In genomic region chr22:25054943-25055511, GRCh38 we compare ENCODE assay signal across 12 cellular contexts.
DNase-seq lines count a peak whose midpoint lies in the region; ATAC-seq, FAIRE-seq and TF ChIP-seq lines count a peak whose summit lies in the region.
"Had no signal": no experiment of that assay in that cellular context is flagged by ENCODE, and none has a peak within 500 bp of the region (broad histone marks: within the 10 kb centered on the region; RNA-seq: fewer than 3 reads in every experiment).

No MANE protein-coding gene starts in this region.

- H3K4me3 ChIP-seq in GM12878 (no peak overlapping the region), esophagus squamous epithelium (no peak overlapping the region)

- RAD21 ChIA-PET in GM12878 (lab: Charles Lee; ENCODE audit: unreplicated experiment), result interaction anchor here (1.4 kb wide), 1 partner anchor 114 kb away, joined by 5 read pairs; no protein-coding TSS in a partner anchor

- intact Hi-C loops in GM12878 (cut with micrococcal nuclease; ENCODE audit: unreplicated experiment), result no loop called here
- intact Hi-C loops in esophagus squamous epithelium (cut with DNase I), result no loop called here

- TF ChIP-seq RAD21 in GM12878 (IDR thresholded peaks at IDR 0.05; ENCODE audit: insufficient read depth, low read depth, low read length), result no peak

- BruUV-seq in GM12878 (replicated peaks; lab: Mats Ljungman, UMichigan), result no TSS peak

- H3K9me3 Mint-ChIP-seq in glutamatergic neuron (ENCODE audit: unreplicated experiment), result no peaks in the 10 kb centered on the region

- in situ Hi-C loops in GM12878 (cut with MboI), result loop anchor here (5.0 kb wide), 1 partner anchor 108 kb away; the partner anchor contains the start of gene LHFPL7

- no peak overlapping the region for H3K9ac ChIP-seq in GM12878 (ENCODE audit: control insufficient read depth, insufficient read depth, low read length)
- H3K9ac ChIP-seq: SK-N-SH had no signal

- WGBS in GM12878 (ENCODE audit: insufficient coverage, insufficient replicate concordance, low lambda C conversion rate, missing lambda C conversion rate), result 8% methylated on average over 9 of the region's 9 CpGs
- WGBS in esophagus squamous epithelium, 2 donors, result 68 to 79% methylated on average over 2 to 8 of the region's 9 CpGs

- H3K9me3 ChIP-seq in GM12878 (replicated peaks; ENCODE audit: control insufficient read depth, insufficient read depth, low read length) (peaks cover 4% of the 10 kb centered on the region; the same call in 1 of the 3 replicates), esophagus squamous epithelium (peaks cover 0 to 10% (median 6%) of the 10 kb centered on the region in 3 donors)
- H3K9me3 ChIP-seq: SK-N-SH had no signal

- H3K4me2 ChIP-seq in GM12878 (ENCODE audit: control insufficient read depth, insufficient read depth), result no peak overlapping the region
- H3K4me2 ChIP-seq: SK-N-SH had no signal

- H2AFZ ChIP-seq in GM12878 (ENCODE audit: control insufficient read depth, low read depth, low read length), result no peak overlapping the region

- FAIRE-seq in GM12878 (lab: Jason Lieb, UNC), result no peak
- no peak for FAIRE-seq in D721Med (lab: Jason Lieb, UNC)

- no peaks in the 10 kb centered on the region for H3K4me1 Mint-ChIP-seq in glutamatergic neuron (ENCODE audit: low read depth, unreplicated experiment)
- H3K4me1 Mint-ChIP-seq: endodermal cell had no signal

- no peaks in the 10 kb centered on the region for H3K36me3 Mint-ChIP-seq in glutamatergic neuron (ENCODE audit: unreplicated experiment)

- TF ChIP-seq POLR2A in GM12878 (IDR thresholded peaks at IDR 0.05; ENCODE audit: low read depth, low read length) (no peak), esophagus squamous epithelium (IDR thresholded peaks at IDR 0.05) (no peak)

- H3K4me3 Mint-ChIP-seq in glutamatergic neuron (ENCODE audit: unreplicated experiment), result no peak overlapping the region
- H3K4me3 Mint-ChIP-seq: endodermal cell, naive B cell had no signal

- CTCF ChIA-PET in RWPE1 (lab: Yijun Ruan, JAX) (no interaction called here), GM12878 (lab: Yijun Ruan, JAX) (interaction anchor here (1.2 to 6.2 kb wide), 8 partner anchors 16 to 205 kb away, joined by 3 to 53 read pairs (median 4); no protein-coding TSS in a partner anchor)

- H3K79me2 ChIP-seq in GM12878 (ENCODE audit: control insufficient read depth, insufficient read depth, low read length), result no peaks in the 10 kb centered on the region

- TF ChIP-seq EP300 in GM12878 (IDR thresholded peaks at IDR 0.05; ENCODE audit: borderline replicate concordance in 1 of 2, control insufficient read depth in 1 of 2, low read depth in 2 of 2, low read length in 2 of 2), result no peak

- DNase-seq in Daoy (ENCODE audit: low read depth) (peak; percentile 55), RWPE1 (ENCODE audit: low spot score) (no peak), GM12878 (ENCODE audit: low read depth, low spot score) (no peak), renal cortical epithelial cell (ENCODE audit: low read depth) (peak; percentile 16), glutamatergic neuron (no peak), D721Med (ENCODE audit: insufficient read length, low spot score) (no peak), esophagus squamous epithelium (lab: John Stamatoyannopoulos, UW) (no peak)
- DNase-seq: DMS 273 treated with DMSO at 0.1 percent for 48 hours, endodermal cell, naive B cell, SK-N-SH had no signal

- no peaks in the 10 kb centered on the region for H4K20me1 ChIP-seq in GM12878 (ENCODE audit: control insufficient read depth, insufficient read depth)

- TF ChIP-seq CTCF in RWPE1 (conservative IDR thresholded peaks at IDR 0.05; ENCODE audit: low read depth), result no peak
- TF ChIP-seq CTCF in GM12878 (IDR thresholded peaks at IDR 0.05 in 2 of 3, conservative IDR thresholded peaks at IDR 0.05 in 1 of 3; ENCODE audit: control insufficient read depth in 2 of 3, extremely low read depth in 1 of 3, insufficient read depth in 1 of 3, low read depth in 3 of 3, low read length in 3 of 3), result no peak
- no peak for TF ChIP-seq CTCF in glutamatergic neuron (IDR thresholded peaks at IDR 0.05; ENCODE audit: partially characterized antibody, unreplicated experiment)
- TF ChIP-seq CTCF in D721Med (IDR thresholded peaks at IDR 0.05; ENCODE audit: insufficient read depth, missing control alignments), result no peak
- TF ChIP-seq CTCF in esophagus squamous epithelium (IDR thresholded peaks at IDR 0.05), result no peak

- SMC1A ChIA-PET in GM12878 (lab: Charles Lee; ENCODE audit: uncharacterized antibody, unreplicated experiment), result interaction anchor here (0.6 to 1.5 kb wide), 4 partner anchors 14 to 127 kb away, joined by 3 to 7 read pairs (median 3); no protein-coding TSS in a partner anchor

- no peaks in the 10 kb centered on the region; a peak in 1 of 4 replicates for H3K27me3 ChIP-seq in GM12878 (replicated peaks in 1 of 2; ENCODE audit: control insufficient read depth in 2 of 2, insufficient read depth in 2 of 2, low read length in 1 of 2)
- H3K27me3 ChIP-seq in esophagus squamous epithelium, result no peaks in the 10 kb centered on the region

- ATAC-seq in GM12878 (peak; percentile 59), HG02798 (IDR thresholded peaks at IDR 0.05; ENCODE audit: poor library complexity, unreplicated experiment) (no peak)

- H3K27ac Mint-ChIP-seq in glutamatergic neuron (ENCODE audit: unreplicated experiment), result no peak overlapping the region
- H3K27ac Mint-ChIP-seq: endodermal cell, naive B cell had no signal

- H3K27ac ChIP-seq in RWPE1 (peak overlapping the region; percentile 53), GM12878 (ENCODE audit: control insufficient read depth, insufficient read depth) (no peak overlapping the region), esophagus squamous epithelium (no peak overlapping the region)

- H3K36me3 ChIP-seq in GM12878 (ENCODE audit: control insufficient read depth in 2 of 2, insufficient read depth in 2 of 2, low read length in 1 of 2) (no peaks in the 10 kb centered on the region), esophagus squamous epithelium (peaks cover 0 to 57% (median 0%) of the 10 kb centered on the region in 3 donors)

- H3K4me1 ChIP-seq in GM12878 (ENCODE audit: control insufficient read depth, insufficient read depth, low read length) (no peaks in the 10 kb centered on the region), esophagus squamous epithelium (peaks cover 0 to 14% (median 0%) of the 10 kb centered on the region in 3 donors)

- peaks cover 2% of the 10 kb centered on the region for H3K27me3 Mint-ChIP-seq in glutamatergic neuron (ENCODE audit: unreplicated experiment)

- POLR2A ChIA-PET in RWPE1 (lab: Yijun Ruan, JAX; ENCODE audit: low non-redundant PET), result no interaction called here
- POLR2A ChIA-PET in GM12878 (lab: Charles Lee), result no interaction called here

TF ChIP-seq in GM12878, 131 proteins besides CTCF, POLR2A, EP300 and RAD21:
- TF ChIP-seq, protein P1, sequence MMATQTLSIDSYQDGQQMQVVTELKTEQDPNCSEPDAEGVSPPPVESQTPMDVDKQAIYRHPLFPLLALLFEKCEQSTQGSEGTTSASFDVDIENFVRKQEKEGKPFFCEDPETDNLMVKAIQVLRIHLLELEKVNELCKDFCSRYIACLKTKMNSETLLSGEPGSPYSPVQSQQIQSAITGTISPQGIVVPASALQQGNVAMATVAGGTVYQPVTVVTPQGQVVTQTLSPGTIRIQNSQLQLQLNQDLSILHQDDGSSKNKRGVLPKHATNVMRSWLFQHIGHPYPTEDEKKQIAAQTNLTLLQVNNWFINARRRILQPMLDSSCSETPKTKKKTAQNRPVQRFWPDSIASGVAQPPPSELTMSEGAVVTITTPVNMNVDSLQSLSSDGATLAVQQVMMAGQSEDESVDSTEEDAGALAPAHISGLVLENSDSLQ (IDR thresholded peaks at IDR 0.05), result peak; percentile 52
- TF ChIP-seq ETV6 (conservative IDR thresholded peaks at IDR 0.05 in 1 of 2, IDR thresholded peaks at IDR 0.05 in 1 of 2; ENCODE audit: borderline replicate concordance in 1 of 2, low read depth in 1 of 2) (no peak), BHLHE40 (IDR thresholded peaks at IDR 0.05; ENCODE audit: borderline replicate concordance in 1 of 2, low read depth in 2 of 2, low read length in 1 of 2) (0 out of 4 replicates have a peak, but pooled peaks of 1 of the 2 experiments have one; percentile 17), TCF12 (IDR thresholded peaks at IDR 0.05; ENCODE audit: low read depth, low read length) (no peak), TCF7 (IDR thresholded peaks at IDR 0.05; ENCODE audit: borderline replicate concordance) (no peak), IKZF1 (conservative IDR thresholded peaks at IDR 0.05) (peak; percentile 52), JUNB (IDR thresholded peaks at IDR 0.05) (peak; percentile 24; the same call in 1 of the 2 replicates), BCL11A (IDR thresholded peaks at IDR 0.05; ENCODE audit: low read depth, low read length) (0 out of 2 replicates have a peak, but pooled peaks have one; percentile 22), NR2C1 (IDR thresholded peaks at IDR 0.05) (no peak), CREM (IDR thresholded peaks at IDR 0.05; ENCODE audit: low read depth) (no peak), RUNX3 (IDR thresholded peaks at IDR 0.05; ENCODE audit: low read length) (peak; percentile 51; the same call in 1 of the 2 replicates), SMAD1 (IDR thresholded peaks at IDR 0.05; ENCODE audit: low read depth, partially characterized antibody) (no peak), IKZF2 (IDR thresholded peaks at IDR 0.05) (peak; percentile 26 to 30; a peak in 1 of 4 replicates), IRF4 (IDR thresholded peaks at IDR 0.05; ENCODE audit: low read depth, low read length) (0 out of 2 replicates have a peak, but pooled peaks have one; percentile 31), MTA2 (IDR thresholded peaks at IDR 0.05; ENCODE audit: low read depth) (peak; percentile 23; the same call in 1 of the 2 replicates), MTA3 (IDR thresholded peaks at IDR 0.05; ENCODE audit: borderline replicate concordance, low read length) (no peak), NR2F1 (conservative IDR thresholded peaks at IDR 0.05) (0 out of 2 replicates have a peak, but pooled peaks have one; percentile 15)

Comparison
In these comparisons a context has a peak if more than half of its experiments do, and no peak if none do; other contexts are left out.
1. DNase-seq: peak in Daoy (single experiment) and renal cortical epithelial cell (single experiment); none in RWPE1 (single experiment), GM12878 (single experiment), glutamatergic neuron (single experiment), D721Med (single experiment) and esophagus squamous epithelium (single experiment).